24 cellular contexts compared by ENCODE assay signal in genomic region chr1:99560192-99561040, GRCh38.
"Had no signal": no experiment of that assay in that cellular context is flagged by ENCODE, and none has a peak within 500 bp of the region (broad histone marks: within the 10 kb centered on the region; RNA-seq: fewer than 3 reads in every experiment).

No MANE protein-coding gene starts in this region.

- DNase-seq: activated CD8-positive, alpha-beta memory T cell treated with anti-CD3 and anti-CD28 coated beads for 24 hours; activated CD8-positive, alpha-beta memory T cell treated with anti-CD3 and anti-CD28 coated beads, Interleukin-2, amount 50 U/mL, for 4 hours; activated naive CD4-positive, alpha-beta T cell; activated T-cell treated with anti-CD3 and anti-CD28 coated beads, Interleukin-2, amount 50 U/mL, for 4 hours; adrenal gland; brain microvascular endothelial cell; colonic mucosa; dorsolateral prefrontal cortex; heart right ventricle; islet precursor cell; left cardiac atrium; mucosa of descending colon; nephron progenitor cell; occipital lobe; sigmoid colon; stimulated activated CD4-positive, alpha-beta T cell treated with anti-CD3 and anti-CD28 coated beads, Interleukin-2, amount 100 ng/mL, for 48 hours; stimulated activated naive CD4-positive, alpha-beta T cell; T-helper 1 cell; testis had no signal

- ATAC-seq: activated T-cell treated with anti-CD3 and anti-CD28 coated beads, Interleukin-2, amount 50 U/mL, for 4 hours; heart right ventricle; left cardiac atrium; mucosa of descending colon had no signal

- H3K4me3 Mint-ChIP-seq: activated naive CD8-positive, alpha-beta T cell; activated T-cell treated with anti-CD3 and anti-CD28 coated beads, Interleukin-2, amount 50 U/mL, for 4 hours; memory B cell; nephron progenitor cell had no signal

- H3K4me1 Mint-ChIP-seq: memory B cell, nephron progenitor cell had no signal

- H3K4me3 ChIP-seq: adrenal gland, ascending aorta, colonic mucosa, dorsolateral prefrontal cortex, heart right ventricle, mucosa of descending colon, sigmoid colon, testis had no signal

- H3K27me3 ChIP-seq: adrenal gland, ascending aorta, brain microvascular endothelial cell, colonic mucosa, heart right ventricle, sigmoid colon, testis had no signal

- H3K27ac Mint-ChIP-seq: activated naive CD8-positive, alpha-beta T cell; activated T-helper 2 cell treated with anti-CD3 and anti-CD28 coated beads, Interferon-gamma antibody, Interleukin-2, Interleukin-4, amounts not matched to agents 10 μg/mL and 5 μg/mL and 100 μg/mL, durations not matched to agents 14 hours and 24 hours and 36 hours; memory B cell; nephron progenitor cell had no signal

- H3K9me3 ChIP-seq: adrenal gland, ascending aorta, colonic mucosa, mucosa of descending colon, sigmoid colon, testis had no signal

- H3K4me1 ChIP-seq: ascending aorta, colonic mucosa, heart right ventricle, sigmoid colon, testis had no signal

- H3K36me3 Mint-ChIP-seq: activated naive CD8-positive, alpha-beta T cell; memory B cell had no signal

- H3K36me3 ChIP-seq: adrenal gland, ascending aorta, brain microvascular endothelial cell, colonic mucosa, heart right ventricle, sigmoid colon had no signal

- H3K9me3 Mint-ChIP-seq: activated T-cell treated with anti-CD3 and anti-CD28 coated beads, Interleukin-2, amount 50 U/mL, for 4 hours had no signal

- H3K27ac ChIP-seq: adrenal gland, ascending aorta, brain microvascular endothelial cell, colonic mucosa, dorsolateral prefrontal cortex, epithelial cell of prostate, heart right ventricle, sigmoid colon, testis had no signal
